Comparison of ENCODE assay signal across 25 cellular contexts in the genomic region with DNA sequence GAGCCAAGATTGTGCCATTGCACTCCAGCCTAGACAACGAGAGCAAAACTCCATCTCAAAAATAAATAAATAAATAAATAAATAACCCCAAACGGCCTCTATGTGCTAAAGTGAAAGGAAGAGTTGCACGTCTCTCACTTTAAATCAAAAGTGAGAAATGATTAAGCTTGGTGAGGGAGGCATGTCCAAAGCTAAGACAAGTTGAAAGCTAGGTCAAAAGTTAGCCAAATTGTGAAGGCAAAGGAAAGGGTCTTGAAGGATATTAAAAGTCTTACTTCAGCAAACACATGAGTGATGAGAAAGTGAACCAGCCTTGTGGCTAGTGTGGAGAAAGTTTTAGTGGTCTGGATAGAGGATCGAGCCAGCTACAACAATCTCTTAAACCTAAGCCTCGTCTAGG. TPM values are rescaled to one million over a fixed set of nuclear protein-coding genes. Genes with fewer than 3 reads are reported as not detected.
A peak's percentile ranks its signal among the peaks of the same experiment; 100 is the strongest.
DNase-seq lines count a peak whose midpoint lies in the region; ATAC-seq and TF ChIP-seq lines count a peak whose summit lies in the region.
"Had no signal": no experiment of that assay in that cellular context is flagged by ENCODE, and none has a peak within 500 bp of the region (broad histone marks: within the 10 kb centered on the region; RNA-seq: fewer than 3 reads in every experiment).

No MANE protein-coding gene starts in this region.

- no peaks in the 10 kb centered on the region for H3K36me3 Mint-ChIP-seq in activated CD4-positive, alpha-beta T cell treated with anti-CD3 and anti-CD28 coated beads for 36 hours (ENCODE audit: low read depth)
- H3K36me3 Mint-ChIP-seq in central memory CD8-positive, alpha-beta T cell (ENCODE audit: insufficient read depth), result peaks cover 27% of the 10 kb centered on the region
- peaks cover 12% of the 10 kb centered on the region for H3K36me3 Mint-ChIP-seq in stimulated activated effector memory CD8-positive, alpha-beta T cell treated with anti-CD3 and anti-CD28 coated beads, Interleukin-12 subunit alpha, Interleukin-12 subunit beta, amount 100 ng/mL, for 72 hours

- no peaks in the 10 kb centered on the region for H3K9me3 Mint-ChIP-seq in activated CD4-positive, alpha-beta T cell treated with anti-CD3 and anti-CD28 coated beads for 36 hours (ENCODE audit: low read depth)
- no peaks in the 10 kb centered on the region for H3K9me3 Mint-ChIP-seq in central memory CD8-positive, alpha-beta T cell
- H3K9me3 Mint-ChIP-seq in stimulated activated effector memory CD8-positive, alpha-beta T cell treated with anti-CD3 and anti-CD28 coated beads, Interleukin-12 subunit alpha, Interleukin-12 subunit beta, amount 100 ng/mL, for 72 hours, result no peaks in the 10 kb centered on the region
- H3K9me3 Mint-ChIP-seq: H9 had no signal

- H3K4me1 Mint-ChIP-seq in activated CD4-positive, alpha-beta T cell treated with anti-CD3 and anti-CD28 coated beads for 36 hours, result peaks cover 16% of the 10 kb centered on the region
- peaks cover 52% of the 10 kb centered on the region for H3K4me1 Mint-ChIP-seq in central memory CD8-positive, alpha-beta T cell
- H3K4me1 Mint-ChIP-seq in stimulated activated effector memory CD8-positive, alpha-beta T cell treated with anti-CD3 and anti-CD28 coated beads, Interleukin-12 subunit alpha, Interleukin-12 subunit beta, amount 100 ng/mL, for 72 hours, result peaks cover 39% of the 10 kb centered on the region

- intact Hi-C loops in activated CD4-positive, alpha-beta T cell treated with anti-CD3 and anti-CD28 coated beads for 36 hours (cut with DNase I, micrococcal nuclease), result no loop called here

- no peak overlapping the region for H3K27ac ChIP-seq in HEK293 (ENCODE audit: extremely low read depth, low read depth, low read length)
- H3K27ac ChIP-seq: 22Rv1, RWPE1 had no signal

- CTCF ChIA-PET in activated CD4-positive, alpha-beta T cell treated with anti-CD3 and anti-CD28 coated beads for 36 hours (lab: Charles Lee), result interaction anchor here (0.7 to 2.4 kb wide), 5 partner anchors 9 to 337 kb away, joined by 3 to 13 read pairs (median 4); no protein-coding TSS in a partner anchor
- CTCF ChIA-PET in HEK293 (lab: Yijun Ruan, JAX), result interaction anchor here (0.8 to 2.6 kb wide), 7 partner anchors 10 to 951 kb away, joined by 3 to 16 read pairs (median 3); no protein-coding TSS in a partner anchor

- no peak for TF ChIP-seq CTCF in HEK293 (tag by site-specific recombination; IDR thresholded peaks at IDR 0.05)

- H3K36me3 ChIP-seq in HEK293 (ENCODE audit: control insufficient read depth in 2 of 2, insufficient read depth in 1 of 2, low read length in 2 of 2) (no peaks in the 10 kb centered on the region), MG63 (no peaks in the 10 kb centered on the region)

- peaks cover 11% of the 10 kb centered on the region for H3K27me3 ChIP-seq in MG63

- no peak overlapping the region for H3K27ac Mint-ChIP-seq in activated CD4-positive, alpha-beta T cell treated with anti-CD3 and anti-CD28 coated beads for 36 hours
- peak overlapping the region; percentile 92 for H3K27ac Mint-ChIP-seq in central memory CD8-positive, alpha-beta T cell (ENCODE audit: low read depth)
- H3K27ac Mint-ChIP-seq in stimulated activated effector memory CD8-positive, alpha-beta T cell treated with anti-CD3 and anti-CD28 coated beads, Interleukin-12 subunit alpha, Interleukin-12 subunit beta, amount 100 ng/mL, for 72 hours, result no peak overlapping the region
- H3K27ac Mint-ChIP-seq: CD14-positive monocyte, H9 had no signal

- no peak overlapping the region for H3K4me3 Mint-ChIP-seq in activated CD4-positive, alpha-beta T cell treated with anti-CD3 and anti-CD28 coated beads for 36 hours
- peak overlapping the region; percentile 40 for H3K4me3 Mint-ChIP-seq in central memory CD8-positive, alpha-beta T cell
- H3K4me3 Mint-ChIP-seq in stimulated activated effector memory CD8-positive, alpha-beta T cell treated with anti-CD3 and anti-CD28 coated beads, Interleukin-12 subunit alpha, Interleukin-12 subunit beta, amount 100 ng/mL, for 72 hours, result peak overlapping the region; percentile 34
- H3K4me3 Mint-ChIP-seq: CD14-positive monocyte, H9 had no signal

- POLR2A ChIA-PET in activated CD4-positive, alpha-beta T cell treated with anti-CD3 and anti-CD28 coated beads for 36 hours (lab: Charles Lee), result no interaction called here
- POLR2A ChIA-PET in HEK293 (lab: Yijun Ruan, JAX), result no interaction called here

- H3K9me3 ChIP-seq in HEK293 (ENCODE audit: control insufficient read depth, insufficient read depth, low read depth, low read length), result no peaks in the 10 kb centered on the region
- no peaks in the 10 kb centered on the region for H3K9me3 ChIP-seq in MG63

- H3K4me3 ChIP-seq in HEK293 (ENCODE audit: low read depth, low read length) (no peak overlapping the region), MG63 (no peak overlapping the region)
- H3K4me3 ChIP-seq: K562 had no signal

- H3K27me3 Mint-ChIP-seq in activated CD4-positive, alpha-beta T cell treated with anti-CD3 and anti-CD28 coated beads for 36 hours, result no peaks in the 10 kb centered on the region
- no peaks in the 10 kb centered on the region for H3K27me3 Mint-ChIP-seq in central memory CD8-positive, alpha-beta T cell

- no peaks in the 10 kb centered on the region for H3K4me1 ChIP-seq in HEK293 (ENCODE audit: control insufficient read depth, insufficient read depth, low read length)

- ATAC-seq in activated CD4-positive, alpha-beta T cell treated with anti-CD3 and anti-CD28 coated beads for 36 hours, result peak; percentile 40
- peak; percentile 30 for ATAC-seq in central memory CD8-positive, alpha-beta T cell (replicated peaks; ENCODE audit: extremely low read depth, poor library complexity, severe bottlenecking)
- ATAC-seq in stimulated activated effector memory CD8-positive, alpha-beta T cell treated with anti-CD3 and anti-CD28 coated beads, Interleukin-12 subunit alpha, Interleukin-12 subunit beta, amount 100 ng/mL, for 72 hours, result peak; percentile 38
- ATAC-seq in HG02981 (IDR thresholded peaks at IDR 0.05; ENCODE audit: unreplicated experiment), result no peak
- ATAC-seq: K562, PC-3, SK-N-SH treated with all-trans-retinoic acid at 6 μM for 48 hours had no signal

- no peak for DNase-seq in activated CD4-positive, alpha-beta T cell treated with anti-CD3 and anti-CD28 coated beads for 36 hours
- DNase-seq in activated CD4-positive, alpha-beta T cell treated with anti-CD3 and anti-CD28 coated beads for 4 hours, result no peak
- DNase-seq in central memory CD8-positive, alpha-beta T cell (ENCODE audit: low spot score in 2 of 2), result no peak
- DNase-seq in stimulated activated effector memory CD8-positive, alpha-beta T cell treated with anti-CD3 and anti-CD28 coated beads, Interleukin-12 subunit alpha, Interleukin-12 subunit beta, amount 100 ng/mL, for 72 hours (ENCODE audit: low spot score in 2 of 2), result no peak
- DNase-seq in NCI-H524 treated with DMSO at 0.1 percent for 48 hours (lab: John Stamatoyannopoulos, UW), result no peak
- no peak for DNase-seq in MG63
- DNase-seq: AML-193, DMS153, GDM1, H9, NCI-H1105 treated with DMSO at 0.1 percent for 48 hours, NCI-H1694, NCI-H2081 treated with DMSO at 0.1 percent for 48 hours, NCI-H510A treated with DMSO at 0.1 percent for 48 hours, NCI-H82, PC-3, SIG-M5 had no signal

TF ChIP-seq in HEK293, 187 proteins besides CTCF, POLR2A, EP300 and RAD21:
- TF ChIP-seq ZNF600 (tag by site-specific recombination; IDR thresholded peaks at IDR 0.05), result no peak
- no peak for TF ChIP-seq ZNF624 (tag by site-specific recombination; IDR thresholded peaks at IDR 0.05)
- no peak for TF ChIP-seq ZNF768 (tag by site-specific recombination; IDR thresholded peaks at IDR 0.05)
- TF ChIP-seq ZNF404 (tag by site-specific recombination; IDR thresholded peaks at IDR 0.05), result no peak
- TF ChIP-seq, protein P1, sequence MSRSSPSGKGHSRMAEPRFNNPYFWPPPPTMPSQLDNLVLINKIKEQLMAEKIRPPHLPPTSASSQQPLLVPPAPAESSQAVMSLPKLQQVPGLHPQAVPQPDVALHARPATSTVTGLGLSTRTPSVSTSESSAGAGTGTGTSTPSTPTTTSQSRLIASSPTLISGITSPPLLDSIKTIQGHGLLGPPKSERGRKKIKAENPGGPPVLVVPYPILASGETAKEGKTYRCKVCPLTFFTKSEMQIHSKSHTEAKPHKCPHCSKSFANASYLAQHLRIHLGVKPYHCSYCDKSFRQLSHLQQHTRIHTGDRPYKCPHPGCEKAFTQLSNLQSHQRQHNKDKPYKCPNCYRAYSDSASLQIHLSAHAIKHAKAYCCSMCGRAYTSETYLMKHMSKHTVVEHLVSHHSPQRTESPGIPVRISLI (tag by site-specific recombination; IDR thresholded peaks at IDR 0.05), result no peak
- peak; percentile 39; the same call in 1 of the 2 replicates for TF ChIP-seq PRDM1 (tag by site-specific recombination; IDR thresholded peaks at IDR 0.05)
- no peak for TF ChIP-seq ZNF211 (tag by site-specific recombination; IDR thresholded peaks at IDR 0.05; ENCODE audit: low read depth)

RNA-seq across cellular contexts. Expression of a gene that starts 14.3 kb away (rescaled TPM):
- total RNA-seq in activated CD4-positive, alpha-beta T cell treated with anti-CD3 and anti-CD28 coated beads for 36 hours, result 1 to 10 TPM in 1 of 2 experiments, under 1 TPM in 1; 0.30 to 1.4 TPM
- not detected in 2 replicates for total RNA-seq in MG63 (2014; rRNA removed; shearing (Covaris generic); ENCODE audit: low replicate concordance)
- total RNA-seq: H9, K562, PC-3 had no signal

RNA-seq across cellular contexts. Expression of a gene that starts 45.0 kb away (rescaled TPM):
- not detected for total RNA-seq in activated CD4-positive, alpha-beta T cell treated with anti-CD3 and anti-CD28 coated beads for 36 hours
- not detected in 2 replicates for total RNA-seq in MG63 (2014; rRNA removed; shearing (Covaris generic); ENCODE audit: low replicate concordance)
- total RNA-seq: Daoy, H9, PC-3 had no signal
